Comparison of ENCODE assay signal across 22 cellular contexts in the genomic region with DNA sequence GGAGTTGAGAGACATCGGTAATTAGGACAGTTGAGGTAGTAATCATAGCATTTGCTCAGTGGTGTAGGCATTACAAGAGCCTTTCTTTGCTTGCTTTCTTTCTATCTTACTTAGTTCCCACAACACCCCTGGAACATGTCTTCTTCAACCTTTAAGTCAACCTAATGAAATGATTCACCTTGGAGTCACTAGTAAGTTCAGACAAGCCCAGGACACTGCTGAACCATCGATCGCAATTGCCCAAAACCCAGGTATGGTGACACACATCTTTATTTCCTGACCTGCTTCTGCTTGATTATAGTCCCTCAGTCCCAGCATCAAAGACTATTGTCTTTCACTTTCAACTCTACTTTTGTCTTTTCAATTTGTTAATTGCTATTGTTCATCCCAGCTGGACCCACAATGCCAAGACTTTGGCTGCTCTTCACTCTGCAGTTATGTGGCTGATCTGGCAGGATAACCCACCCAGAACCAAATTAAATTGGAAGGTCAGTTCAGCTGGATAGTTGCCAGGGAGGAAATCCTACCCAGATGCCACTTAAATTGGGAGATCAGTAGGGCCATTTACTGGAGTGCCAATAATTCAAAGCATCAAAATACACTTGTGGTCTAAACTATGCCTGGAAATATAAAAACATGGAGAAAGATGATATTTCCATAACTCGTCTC.
DNase-seq lines count a peak whose midpoint lies in the region; ATAC-seq and TF ChIP-seq lines count a peak whose summit lies in the region.
"Had no signal": no experiment of that assay in that cellular context is flagged by ENCODE, and none has a peak within 500 bp of the region (broad histone marks: within the 10 kb centered on the region; RNA-seq: fewer than 3 reads in every experiment).

No MANE protein-coding gene starts in this region.

- no peak for TF ChIP-seq CTCF in epithelial cell of esophagus (IDR thresholded peaks at IDR 0.05; ENCODE audit: insufficient read depth, low read depth, low read length, missing control alignments)
- TF ChIP-seq CTCF in activated CD8-positive, alpha-beta T cell treated with anti-CD3 and anti-CD28 coated beads for 36 hours (IDR thresholded peaks at IDR 0.05), result no peak

- POLR2A ChIA-PET in activated CD8-positive, alpha-beta T cell treated with anti-CD3 and anti-CD28 coated beads for 36 hours (lab: Charles Lee), result no interaction called here

- H3K27ac Mint-ChIP-seq in activated CD8-positive, alpha-beta T cell treated with anti-CD3 and anti-CD28 coated beads for 36 hours, result no peak overlapping the region
- H3K27ac Mint-ChIP-seq: B cell; T-cell; T-helper 2 cell treated with Interferon-gamma antibody and Interleukin-4, amounts not matched to agents 5 μg/mL and 100 μg/mL, for 36 hours had no signal

- H3K36me3 Mint-ChIP-seq in activated CD8-positive, alpha-beta T cell treated with anti-CD3 and anti-CD28 coated beads for 36 hours (ENCODE audit: low read depth), result no peaks in the 10 kb centered on the region
- H3K36me3 Mint-ChIP-seq: T-cell had no signal

- H3K4me3 Mint-ChIP-seq in activated CD8-positive, alpha-beta T cell treated with anti-CD3 and anti-CD28 coated beads for 36 hours, result no peak overlapping the region
- H3K4me3 Mint-ChIP-seq: B cell; T-cell; T-helper 2 cell treated with Interferon-gamma antibody and Interleukin-4, amounts not matched to agents 5 μg/mL and 100 μg/mL, for 36 hours had no signal

- intact Hi-C loops in activated CD8-positive, alpha-beta T cell treated with anti-CD3 and anti-CD28 coated beads for 36 hours (cut with micrococcal nuclease), result no loop called here

- H3K4me1 Mint-ChIP-seq in activated CD8-positive, alpha-beta T cell treated with anti-CD3 and anti-CD28 coated beads for 36 hours (ENCODE audit: low read depth), result no peaks in the 10 kb centered on the region
- H3K4me1 Mint-ChIP-seq: B cell, T-cell had no signal

- H3K4me3 ChIP-seq in epithelial cell of esophagus (ENCODE audit: low read length), result no peak overlapping the region
- H3K4me3 ChIP-seq: A549, GM23248 had no signal

- no peaks in the 10 kb centered on the region for H3K27me3 Mint-ChIP-seq in activated CD8-positive, alpha-beta T cell treated with anti-CD3 and anti-CD28 coated beads for 36 hours
- H3K27me3 Mint-ChIP-seq: B cell, T-cell had no signal

- peaks cover 3% of the 10 kb centered on the region for H3K9me3 Mint-ChIP-seq in activated CD8-positive, alpha-beta T cell treated with anti-CD3 and anti-CD28 coated beads for 36 hours
- H3K9me3 Mint-ChIP-seq: T-helper 2 cell treated with Interferon-gamma antibody and Interleukin-4, amounts not matched to agents 5 μg/mL and 100 μg/mL, for 36 hours had no signal

- DNase-seq in NCI-H524 (lab: John Stamatoyannopoulos, UW) (peak; percentile 22 to 49), NCI-H524 treated with DMSO at 0.1 percent for 48 hours (lab: John Stamatoyannopoulos, UW) (no peak), NCI-H2029 (lab: John Stamatoyannopoulos, UW) (peak; percentile 25), NCI-H69 (lab: John Stamatoyannopoulos, UW) (peak; percentile 72), epithelial cell of esophagus (ENCODE audit: low read depth) (peak; percentile 54), iPS-NIHi7 (ENCODE audit: extremely low spot score) (no peak)
- no peak for DNase-seq in activated CD8-positive, alpha-beta T cell treated with anti-CD3 and anti-CD28 coated beads for 36 hours
- no peak for DNase-seq in activated CD4-positive, CD25-positive, alpha-beta regulatory T cell treated with anti-CD3 and anti-CD28 coated beads, Interleukin-2, amount 50 U/mL, for 72 hours
- DNase-seq: Caco-2; DMS153; GM23248; HCEC 1CT; KG1; NCI-H1436; NCI-H1930; NCI-H510A; NK-92 treated with Interleukin-12 subunit alpha and Interleukin-12 subunit beta, amount 100 ng/mL, for 24 hours; SIG-M5; T-cell had no signal

- ATAC-seq in activated CD8-positive, alpha-beta T cell treated with anti-CD3 and anti-CD28 coated beads for 36 hours, result no peak
- ATAC-seq: A549, T-cell had no signal

- CTCF ChIA-PET in activated CD8-positive, alpha-beta T cell treated with anti-CD3 and anti-CD28 coated beads for 36 hours (lab: Charles Lee), result no interaction called here

Comparison
In these comparisons a context has a peak if more than half of its experiments do, and no peak if none do; other contexts are left out.
1. DNase-seq: peak in NCI-H524 (2 of 2), NCI-H2029 (single experiment), NCI-H69 (single experiment) and epithelial cell of esophagus (single experiment); none in NCI-H524 treated with DMSO at 0.1 percent for 48 hours (single experiment), iPS-NIHi7 (single experiment), activated CD8-positive, alpha-beta T cell treated with anti-CD3 and anti-CD28 coated beads for 36 hours (single experiment) and activated CD4-positive, CD25-positive, alpha-beta regulatory T cell treated with anti-CD3 and anti-CD28 coated beads, Interleukin-2, amount 50 U/mL, for 72 hours (single experiment).